32 cellular contexts compared by ENCODE assay signal in genomic region chr2:72415781-72416180, GRCh38.
"Had no signal": no experiment of that assay in that cellular context is flagged by ENCODE, and none has a peak within 500 bp of the region (broad histone marks: within the 10 kb centered on the region; RNA-seq: fewer than 3 reads in every experiment).

No MANE protein-coding gene starts in this region.

- H3K27me3 ChIP-seq: adrenal gland, body of pancreas, brain microvascular endothelial cell, breast epithelium had no signal

- ATAC-seq: activated CD8-positive, alpha-beta T cell treated with anti-CD3 and anti-CD28 coated beads for 36 hours; activated naive CD4-positive, alpha-beta T cell treated with anti-CD3 and anti-CD28 coated beads, Interleukin-2, amount 50 U/mL, for 72 hours; activated T-cell treated with anti-CD3 and anti-CD28 coated beads, Interleukin-2, amount 50 U/mL, for 4 hours; activated T-cell treated with anti-CD3 and anti-CD28 coated beads, Interleukin-2, amount 50 U/mL, for 72 hours; activated T-helper 17 cell treated with anti-CD3 and anti-CD28 coated beads, Interleukin-2, amount 50 U/mL, for 72 hours; body of pancreas had no signal

- DNase-seq: activated B cell treated with CpG ODN at 0.5 μM for 24 hours; activated CD4-positive, alpha-beta memory T cell treated with anti-CD3 and anti-CD28 coated beads for 36 hours; activated CD4-positive, alpha-beta T cell treated with anti-CD3 and anti-CD28 coated beads for 4 hours; activated CD4-positive, alpha-beta T cell treated with anti-CD3 and anti-CD28 coated beads, Interleukin-2, amount 10 ng/mL, durations not matched to agents 24 days and 14 days; activated CD4-positive, alpha-beta T cell treated with anti-CD3 and anti-CD28 coated beads, Interleukin-2, amount 50 U/mL, for 1 hour; activated CD4-positive, alpha-beta T cell treated with anti-CD3 and anti-CD28 coated beads, Interleukin-2, amount 50 U/mL, for 4 hours; activated CD4-positive, CD25-positive, alpha-beta regulatory T cell treated with anti-CD3 and anti-CD28 coated beads, Interleukin-2, amount 50 U/mL, for 72 hours; activated CD8-positive, alpha-beta memory T cell treated with anti-CD3 and anti-CD28 coated beads, Interleukin-2, amount 50 U/mL, for 4 hours; activated CD8-positive, alpha-beta T cell treated with anti-CD3 and anti-CD28 coated beads for 36 hours; activated effector memory CD4-positive, alpha-beta T cell treated with anti-CD3 and anti-CD28 coated beads, Interleukin-2, amount 50 U/mL, for 16 hours; activated gamma-delta T cell treated with Interleukin-2 at 50 U/mL for 16 hours; activated naive CD4-positive, alpha-beta T cell; activated naive CD4-positive, alpha-beta T cell treated with anti-CD3 and anti-CD28 coated beads for 36 hours; activated naive CD4-positive, alpha-beta T cell treated with anti-CD3 and anti-CD28 coated beads, Interleukin-2, amount 50 U/mL, for 16 hours; activated naive CD8-positive, alpha-beta T cell treated with anti-CD3 and anti-CD28 coated beads for 36 hours; activated T-cell treated with anti-CD3 and anti-CD28 coated beads for 4 hours; activated T-cell treated with anti-CD3 and anti-CD28 coated beads, Interleukin-2, amount 50 U/mL, for 1 hour; activated T-cell treated with anti-CD3 and anti-CD28 coated beads, Interleukin-2, amount 50 U/mL, for 4 hours; activated T-cell treated with anti-CD3 and anti-CD28 coated beads, Interleukin-2, amount 50 U/mL, for 72 hours; adrenal gland; amniotic stem cell; aorta; body of pancreas; brain microvascular endothelial cell; central memory CD4-positive, alpha-beta T cell; T-helper 1 cell; T-helper 2 cell; T-helper 9 cell had no signal

- H3K9me3 ChIP-seq: breast epithelium had no signal

- H3K4me3 ChIP-seq: adrenal gland, body of pancreas, breast epithelium had no signal

- H3K4me1 ChIP-seq: body of pancreas, breast epithelium had no signal

- H3K36me3 ChIP-seq: adrenal gland, brain microvascular endothelial cell, breast epithelium had no signal

- H3K27ac ChIP-seq: adrenal gland, body of pancreas, brain microvascular endothelial cell, breast epithelium, VCaP had no signal
